In the genomic region with DNA sequence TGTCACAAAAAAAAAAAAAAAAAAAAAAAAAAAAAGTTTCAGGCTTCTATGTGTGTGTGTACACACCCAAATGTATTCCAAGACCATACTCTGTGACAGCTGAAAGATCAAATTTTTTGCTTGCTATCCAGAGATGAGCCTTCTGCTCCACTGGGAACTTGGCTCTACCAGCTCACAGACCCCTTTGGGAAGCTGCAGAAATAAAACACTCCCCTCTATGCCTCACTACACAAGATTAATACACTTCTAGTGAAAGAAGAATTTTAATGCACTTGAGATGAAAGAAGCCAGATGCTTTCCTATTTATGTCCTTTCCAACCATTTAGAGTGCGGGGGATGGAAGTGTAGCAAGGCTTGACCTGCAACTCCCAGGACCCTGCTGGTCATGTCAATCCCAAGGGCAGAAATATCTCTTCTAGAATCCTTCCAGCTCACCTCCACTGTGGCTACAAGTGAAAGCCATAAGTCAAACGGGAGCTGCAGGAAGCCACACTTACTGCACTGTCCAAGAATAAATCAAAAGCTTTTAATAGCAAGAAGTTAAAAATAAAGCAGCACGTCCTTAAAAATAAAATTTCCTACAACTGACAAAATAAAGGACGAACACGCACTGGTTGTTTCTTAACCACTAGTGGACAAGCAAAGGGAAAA, we compare ENCODE assay signal across 9 cellular contexts. TPM values are rescaled to one million over a fixed set of nuclear protein-coding genes. Genes with fewer than 3 reads are reported as not detected.
DNase-seq lines count a peak whose midpoint lies in the region; ATAC-seq and TF ChIP-seq lines count a peak whose summit lies in the region.
"Had no signal": no experiment of that assay in that cellular context is flagged by ENCODE, and none has a peak within 500 bp of the region (broad histone marks: within the 10 kb centered on the region; RNA-seq: fewer than 3 reads in every experiment).

No MANE protein-coding gene starts in this region.

- no peaks in the 10 kb centered on the region for H3K9me3 Mint-ChIP-seq in activated naive CD8-positive, alpha-beta T cell treated with anti-CD3 and anti-CD28 coated beads, Interleukin-2, amount 10 ng/mL, durations not matched to agents 7 days and 5 days
- no peaks in the 10 kb centered on the region for H3K9me3 Mint-ChIP-seq in activated naive CD8-positive, alpha-beta T cell treated with anti-CD3 and anti-CD28 coated beads, Interleukin-2, amount 50 U/mL, for 24 hours
- no peaks in the 10 kb centered on the region for H3K9me3 Mint-ChIP-seq in activated T-helper 1 cell treated with anti-CD3 and anti-CD28 coated beads, Interleukin-12 subunit alpha, Interleukin-12 subunit beta, Interleukin-2, Interleukin-4 antibody, amounts not matched to agents 30 ng/mL and 10 ng/mL and 1 ng/mL, durations not matched to agents 14 hours and 24 hours and 36 hours

- H3K4me1 ChIP-seq in left lung (peaks cover 0 to 29% of the 10 kb centered on the region in 2 donors), tibial nerve (peaks cover 0 to 62% (median 26%) of the 10 kb centered on the region in 4 donors)

- H3K9me3 ChIP-seq in left lung (no peaks in the 10 kb centered on the region), tibial nerve (no peaks in the 10 kb centered on the region)

- H3K36me3 ChIP-seq in left lung (peaks cover 2 to 72% of the 10 kb centered on the region in 2 donors), tibial nerve (peaks cover 0 to 59% (median 3%) of the 10 kb centered on the region in 3 donors)

- 13 to 21% methylated on average over 5 of the region's 5 CpGs for WGBS in tibial nerve, 2 donors

- ATAC-seq in activated naive CD8-positive, alpha-beta T cell treated with anti-CD3 and anti-CD28 coated beads, Interleukin-2, amount 10 ng/mL, durations not matched to agents 7 days and 5 days (ENCODE audit: low read depth): no peak
- ATAC-seq in activated naive CD8-positive, alpha-beta T cell treated with anti-CD3 and anti-CD28 coated beads, Interleukin-2, amount 50 U/mL, for 24 hours: no peak
- ATAC-seq in left lung (peak; percentile 7), GM18861 (IDR thresholded peaks at IDR 0.05; ENCODE audit: unreplicated experiment) (no peak)

- no peak for TF ChIP-seq CTCF in left lung (IDR thresholded peaks at IDR 0.05)
- no peak for TF ChIP-seq CTCF in tibial nerve (IDR thresholded peaks at IDR 0.05)

- H3K27me3 Mint-ChIP-seq in activated naive CD8-positive, alpha-beta T cell treated with anti-CD3 and anti-CD28 coated beads, Interleukin-2, amount 10 ng/mL, durations not matched to agents 7 days and 5 days: no peaks in the 10 kb centered on the region
- no peaks in the 10 kb centered on the region for H3K27me3 Mint-ChIP-seq in activated naive CD8-positive, alpha-beta T cell treated with anti-CD3 and anti-CD28 coated beads, Interleukin-2, amount 50 U/mL, for 24 hours
- H3K27me3 Mint-ChIP-seq in activated T-helper 1 cell treated with anti-CD3 and anti-CD28 coated beads, Interleukin-12 subunit alpha, Interleukin-12 subunit beta, Interleukin-2, Interleukin-4 antibody, amounts not matched to agents 30 ng/mL and 10 ng/mL and 1 ng/mL, durations not matched to agents 14 hours and 24 hours and 36 hours (ENCODE audit: insufficient read depth): no peaks in the 10 kb centered on the region

- POLR2A ChIA-PET in activated naive CD8-positive, alpha-beta T cell treated with anti-CD3 and anti-CD28 coated beads, Interleukin-2, amount 10 ng/mL, durations not matched to agents 7 days and 5 days (lab: Charles Lee): interaction anchor here (0.8 to 0.9 kb wide), 2 partner anchors 26 to 35 kb away, joined by 3 read pairs; no protein-coding TSS in a partner anchor

- no peak for TF ChIP-seq EP300 in tibial nerve (IDR thresholded peaks at IDR 0.05)

- intact Hi-C loops in activated T-helper 1 cell treated with anti-CD3 and anti-CD28 coated beads, Interleukin-12 subunit alpha, Interleukin-12 subunit beta, Interleukin-2, Interleukin-4 antibody, amounts not matched to agents 30 ng/mL and 10 ng/mL and 1 ng/mL, durations not matched to agents 14 hours and 24 hours and 36 hours (cut with micrococcal nuclease): loop anchor here (2.0 kb wide), 1 partner anchor 222 kb away; no protein-coding TSS in a partner anchor
- intact Hi-C loops in left lung (cut with DNase I): no loop called here

- H3K27ac ChIP-seq in left lung (peak overlapping the region; percentile 13 to 58), tibial nerve (peak overlapping the region in 3 of 4 donors; percentile 20 to 88 (median 50))

- no peak overlapping the region for H3K4me3 Mint-ChIP-seq in activated naive CD8-positive, alpha-beta T cell treated with anti-CD3 and anti-CD28 coated beads, Interleukin-2, amount 10 ng/mL, durations not matched to agents 7 days and 5 days
- H3K4me3 Mint-ChIP-seq in activated naive CD8-positive, alpha-beta T cell treated with anti-CD3 and anti-CD28 coated beads, Interleukin-2, amount 50 U/mL, for 24 hours: no peak overlapping the region
- peak overlapping the region; percentile 52 for H3K4me3 Mint-ChIP-seq in activated T-helper 1 cell treated with anti-CD3 and anti-CD28 coated beads, Interleukin-12 subunit alpha, Interleukin-12 subunit beta, Interleukin-2, Interleukin-4 antibody, amounts not matched to agents 30 ng/mL and 10 ng/mL and 1 ng/mL, durations not matched to agents 14 hours and 24 hours and 36 hours

- H3K4me3 ChIP-seq in left lung: no peak overlapping the region
- H3K4me3 ChIP-seq in tibial nerve: no peak overlapping the region

- H3K36me3 Mint-ChIP-seq in activated naive CD8-positive, alpha-beta T cell treated with anti-CD3 and anti-CD28 coated beads, Interleukin-2, amount 10 ng/mL, durations not matched to agents 7 days and 5 days: peaks cover 18% of the 10 kb centered on the region
- H3K36me3 Mint-ChIP-seq in activated naive CD8-positive, alpha-beta T cell treated with anti-CD3 and anti-CD28 coated beads, Interleukin-2, amount 50 U/mL, for 24 hours (ENCODE audit: low read depth): peaks cover 35% of the 10 kb centered on the region
- peaks cover 54% of the 10 kb centered on the region for H3K36me3 Mint-ChIP-seq in activated T-helper 1 cell treated with anti-CD3 and anti-CD28 coated beads, Interleukin-12 subunit alpha, Interleukin-12 subunit beta, Interleukin-2, Interleukin-4 antibody, amounts not matched to agents 30 ng/mL and 10 ng/mL and 1 ng/mL, durations not matched to agents 14 hours and 24 hours and 36 hours (ENCODE audit: low read depth)

- H3K4me1 Mint-ChIP-seq in activated naive CD8-positive, alpha-beta T cell treated with anti-CD3 and anti-CD28 coated beads, Interleukin-2, amount 10 ng/mL, durations not matched to agents 7 days and 5 days: peaks cover 10% of the 10 kb centered on the region
- H3K4me1 Mint-ChIP-seq in activated naive CD8-positive, alpha-beta T cell treated with anti-CD3 and anti-CD28 coated beads, Interleukin-2, amount 50 U/mL, for 24 hours: peaks cover 18% of the 10 kb centered on the region
- peaks cover 36% of the 10 kb centered on the region for H3K4me1 Mint-ChIP-seq in activated T-helper 1 cell treated with anti-CD3 and anti-CD28 coated beads, Interleukin-12 subunit alpha, Interleukin-12 subunit beta, Interleukin-2, Interleukin-4 antibody, amounts not matched to agents 30 ng/mL and 10 ng/mL and 1 ng/mL, durations not matched to agents 14 hours and 24 hours and 36 hours (ENCODE audit: low read depth)

- DNase-seq in activated naive CD8-positive, alpha-beta T cell treated with anti-CD3 and anti-CD28 coated beads, Interleukin-2, amount 10 ng/mL, durations not matched to agents 7 days and 5 days: no peak
- no peak for DNase-seq in activated naive CD8-positive, alpha-beta T cell treated with anti-CD3 and anti-CD28 coated beads, Interleukin-2, amount 50 U/mL, for 24 hours
- DNase-seq in activated T-helper 1 cell treated with anti-CD3 and anti-CD28 coated beads, Interleukin-12 subunit alpha, Interleukin-12 subunit beta, Interleukin-2, Interleukin-4 antibody, amounts not matched to agents 30 ng/mL and 10 ng/mL and 1 ng/mL, durations not matched to agents 14 hours and 24 hours and 36 hours (ENCODE audit: low spot score): no peak
- DNase-seq in left lung (no peak), tibial nerve (ENCODE audit: low spot score in 2 of 2) (no peak), occipital lobe (lab: John Stamatoyannopoulos, UW) (no peak), medulla oblongata (ENCODE audit: extremely low spot score) (no peak)
- DNase-seq: effector CD4-positive, alpha-beta T cell had no signal

- H3K27ac Mint-ChIP-seq in activated naive CD8-positive, alpha-beta T cell treated with anti-CD3 and anti-CD28 coated beads, Interleukin-2, amount 10 ng/mL, durations not matched to agents 7 days and 5 days: peak overlapping the region; percentile 8
- H3K27ac Mint-ChIP-seq in activated naive CD8-positive, alpha-beta T cell treated with anti-CD3 and anti-CD28 coated beads, Interleukin-2, amount 50 U/mL, for 24 hours: no peak overlapping the region
- peak overlapping the region; percentile 86 for H3K27ac Mint-ChIP-seq in activated T-helper 1 cell treated with anti-CD3 and anti-CD28 coated beads, Interleukin-12 subunit alpha, Interleukin-12 subunit beta, Interleukin-2, Interleukin-4 antibody, amounts not matched to agents 30 ng/mL and 10 ng/mL and 1 ng/mL, durations not matched to agents 14 hours and 24 hours and 36 hours

- no peaks in the 10 kb centered on the region for H3K27me3 ChIP-seq in left lung
- H3K27me3 ChIP-seq in tibial nerve: no peaks in the 10 kb centered on the region

- no peak for TF ChIP-seq POLR2A in tibial nerve (IDR thresholded peaks at IDR 0.05)

RNA-seq across cellular contexts. Expression of a gene that starts 34.6 kb away (rescaled TPM):
- 100 to 1,000 TPM; 230 to 242 TPM for total RNA-seq in activated naive CD8-positive, alpha-beta T cell treated with anti-CD3 and anti-CD28 coated beads, Interleukin-2, amount 10 ng/mL, durations not matched to agents 7 days and 5 days
- total RNA-seq in activated T-helper 1 cell treated with anti-CD3 and anti-CD28 coated beads, Interleukin-12 subunit alpha, Interleukin-12 subunit beta, Interleukin-2, Interleukin-4 antibody, amounts not matched to agents 30 ng/mL and 10 ng/mL and 1 ng/mL, durations not matched to agents 14 hours and 24 hours and 36 hours: 243 and 247 TPM in 2 replicates
- total RNA-seq in left lung: 1,000 to 10,000 TPM; 1,567 to 1,593 TPM
- 1,000 to 10,000 TPM in 2 of 4 donors, 100 to 1,000 TPM in 2; 747 to 1,181 (median 1,009) TPM for total RNA-seq in tibial nerve
- 46.2 TPM for total RNA-seq in occipital lobe
